Comparison of ENCODE assay signal across 8 cellular contexts in genomic region chrX:153974003-153974725, GRCh38. TPM values are rescaled to one million over a fixed set of nuclear protein-coding genes. Genes with fewer than 3 reads are reported as not detected.
DNase-seq lines count a peak whose midpoint lies in the region; ATAC-seq and TF ChIP-seq lines count a peak whose summit lies in the region.

No MANE protein-coding gene starts in this region.

- DNase-seq in heart left ventricle (peak in 1 of 5 donors; percentile 41), left cardiac atrium (no peak), ascending aorta (ENCODE audit: low spot score in 2 of 2) (peak in 1 of 2 donors; percentile 61), mucosa of descending colon (peak in 2 of 3 donors; percentile 57 to 70), vagina (ENCODE audit: extremely low spot score in 2 of 2) (no peak), OCI-M1 (lab: John Stamatoyannopoulos, UW) (no peak), DMS53 (lab: John Stamatoyannopoulos, UW) (no peak)

- no peak for ATAC-seq in heart left ventricle
- no peak for ATAC-seq in left cardiac atrium
- ATAC-seq in mucosa of descending colon = no peak
- no peak for ATAC-seq in HG03025 (IDR thresholded peaks at IDR 0.05; ENCODE audit: low FRiP score, unreplicated experiment)

- H3K27me3 ChIP-seq in heart left ventricle = peaks cover 0 to 13% (median 0%) of the 10 kb centered on the region in 9 donors
- H3K27me3 ChIP-seq in ascending aorta = no peaks in the 10 kb centered on the region
- H3K27me3 ChIP-seq in vagina = no peaks in the 10 kb centered on the region

- peaks cover 0 to 33% (median 16%) of the 10 kb centered on the region in 12 donors for H3K4me1 ChIP-seq in heart left ventricle
- peaks cover 2 to 7% of the 10 kb centered on the region in 2 donors for H3K4me1 ChIP-seq in ascending aorta
- H3K4me1 ChIP-seq in mucosa of descending colon (ENCODE audit: low read depth) = peaks cover 11% of the 10 kb centered on the region
- H3K4me1 ChIP-seq in vagina = peaks cover 32% of the 10 kb centered on the region

- H3K4me3 ChIP-seq in heart left ventricle (peak overlapping the region in 4 of 12 donors; percentile 55 to 94 (median 91)), ascending aorta (peak overlapping the region; percentile 84 to 91), mucosa of descending colon (no peak overlapping the region), vagina (peak overlapping the region in 1 of 2 donors; percentile 94)

- intact Hi-C loops in heart left ventricle (cut with DNase I) = loop anchor here in 2 of 10 donors (5.0 kb wide), 2 partner anchors 48 to 123 kb away; partner anchors contain the start of gene MECP2 (in 1 of the 2)
- intact Hi-C loops in left cardiac atrium (cut with DNase I) = no loop called here
- intact Hi-C loops in ascending aorta (cut with DNase I) = loop anchor here (5.0 kb wide), 1 partner anchor 568 kb away; no protein-coding TSS in a partner anchor
- intact Hi-C loops in mucosa of descending colon (cut with DNase I, micrococcal nuclease) = no loop called here
- intact Hi-C loops in vagina (cut with DNase I) = no loop called here

- H3K36me3 ChIP-seq in heart left ventricle (no peaks in the 10 kb centered on the region), ascending aorta (no peaks in the 10 kb centered on the region), mucosa of descending colon (ENCODE audit: low read depth) (no peaks in the 10 kb centered on the region), vagina (no peaks in the 10 kb centered on the region)

- WGBS in heart left ventricle, 4 donors = 65 to 72% (median 69%) methylated on average over 13 to 14 of the region's 14 CpGs

- no peak for TF ChIP-seq POLR2A in heart left ventricle (IDR thresholded peaks at IDR 0.05)
- no peak for TF ChIP-seq POLR2A in vagina (IDR thresholded peaks at IDR 0.05)

- H3K27ac ChIP-seq in heart left ventricle (peak overlapping the region; percentile 34 to 100 (median 100)), ascending aorta (peak overlapping the region; percentile 98 to 99), vagina (peak overlapping the region; percentile 97)

- no peak for TF ChIP-seq CTCF in heart left ventricle (IDR thresholded peaks at IDR 0.05)
- TF ChIP-seq CTCF in ascending aorta (IDR thresholded peaks at IDR 0.05) = no peak
- no peak for TF ChIP-seq CTCF in mucosa of descending colon (IDR thresholded peaks at IDR 0.05)
- no peak for TF ChIP-seq CTCF in vagina (IDR thresholded peaks at IDR 0.05)

- no peaks in the 10 kb centered on the region for H3K9me3 ChIP-seq in heart left ventricle
- no peaks in the 10 kb centered on the region for H3K9me3 ChIP-seq in ascending aorta
- no peaks in the 10 kb centered on the region for H3K9me3 ChIP-seq in mucosa of descending colon
- H3K9me3 ChIP-seq in vagina = no peaks in the 10 kb centered on the region

RNA-seq across cellular contexts. Expression of gene TMEM187, which starts 1.6 kb away (rescaled TPM):
- total RNA-seq in heart left ventricle = 10 to 100 TPM in 2 of 9 donors, 1 to 10 TPM in 7; 3.5 to 11.4 (median 8.3) TPM
- polyA plus RNA-seq in heart left ventricle = 1 to 10 TPM; 3.2 to 7.0 TPM
- total RNA-seq in left cardiac atrium = 1 to 10 TPM; 7.7 to 9.2 TPM
- 4.4 TPM for total RNA-seq in ascending aorta
- total RNA-seq in mucosa of descending colon = 1 to 10 TPM; 4.8 to 7.9 (median 7.8) TPM
- 8.6 TPM for total RNA-seq in vagina

RNA-seq across cellular contexts. Expression of gene HCFC1, which starts 2.5 kb away (rescaled TPM):
- 10 to 100 TPM; 22.7 to 72.6 (median 34.8) TPM for total RNA-seq in heart left ventricle
- 10 to 100 TPM; 11.8 to 23.0 TPM for polyA plus RNA-seq in heart left ventricle
- total RNA-seq in left cardiac atrium = 10 to 100 TPM; 30.4 to 35.7 TPM
- 91.4 TPM for total RNA-seq in ascending aorta
- total RNA-seq in mucosa of descending colon = 10 to 100 TPM; 36.3 to 56.5 (median 48.2) TPM
- total RNA-seq in vagina = 38.8 TPM

RNA-seq across cellular contexts. Expression of gene RENBP, which starts 29.7 kb away (rescaled TPM):
- total RNA-seq in heart left ventricle = 10 to 100 TPM in 5 of 9 donors, 1 to 10 TPM in 4; 5.1 to 35.5 (median 10.2) TPM
- polyA plus RNA-seq in heart left ventricle = 1 to 10 TPM; 6.4 to 9.8 TPM
- 10 to 100 TPM; 14.7 to 14.8 TPM for total RNA-seq in left cardiac atrium
- 15.5 TPM for total RNA-seq in ascending aorta
- total RNA-seq in mucosa of descending colon = 10 to 100 TPM in 2 of 3 donors, 1 to 10 TPM in 1; 3.5 to 21.2 (median 10.2) TPM
- total RNA-seq in vagina = 4.2 TPM

RNA-seq across cellular contexts. Expression of gene NAA10, which starts 39.3 kb away (rescaled TPM):
- total RNA-seq in heart left ventricle = 100 to 1,000 TPM in 2 of 9 donors, 10 to 100 TPM in 7; 52.5 to 112 (median 72.1) TPM
- polyA plus RNA-seq in heart left ventricle = 100 to 1,000 TPM; 120 to 221 TPM
- total RNA-seq in left cardiac atrium = 10 to 100 TPM; 67.4 to 81.4 TPM
- total RNA-seq in ascending aorta = 155 TPM
- total RNA-seq in mucosa of descending colon = 10 to 100 TPM; 52.2 to 72.3 (median 68.9) TPM
- 66.8 TPM for total RNA-seq in vagina

RNA-seq across cellular contexts. Expression of gene IRAK1, which starts 45.5 kb away (rescaled TPM):
- total RNA-seq in heart left ventricle (10 to 100 TPM; 22.0 to 79.2 (median 29.7) TPM), left cardiac atrium (10 to 100 TPM; 47.2 to 58.6 TPM), ascending aorta (105 TPM), mucosa of descending colon (10 to 100 TPM; 66.5 to 96.0 (median 85.2) TPM), vagina (46.7 TPM)
- 10 to 100 TPM; 23.8 to 89.3 TPM for polyA plus RNA-seq in heart left ventricle

Comparison
In these comparisons a context has a peak if more than half of its experiments do, and no peak if none do; other contexts are left out.
1. DNase-seq: peak in mucosa of descending colon (2 of 3); none in left cardiac atrium (single experiment), vagina (0 of 2), OCI-M1 (single experiment) and DMS53 (single experiment).
2. Peak in every context shown above with its lines, with median percentiles within 50 percentile points of each other: H3K27ac ChIP-seq.